In the genomic region with DNA sequence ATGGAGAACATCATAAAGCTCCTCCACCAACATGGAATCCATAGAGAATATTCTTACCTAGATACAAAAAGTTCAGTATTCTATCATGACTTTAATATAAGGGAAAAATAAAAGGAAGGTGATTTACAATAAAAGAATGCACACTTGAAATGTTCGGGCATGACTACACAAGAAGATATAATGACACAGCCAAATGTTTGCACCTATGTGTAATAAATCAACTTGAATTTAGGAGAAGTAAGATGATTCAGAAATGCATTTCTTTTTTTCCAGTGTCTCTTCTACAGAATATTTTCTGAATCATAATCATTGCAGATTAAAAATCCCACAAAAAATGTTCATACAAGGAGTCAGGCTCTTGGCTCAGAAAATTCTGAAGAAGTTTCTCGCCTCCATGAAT, we compare ENCODE assay signal across 18 cellular contexts.
DNase-seq lines count a peak whose midpoint lies in the region; TF ChIP-seq lines count a peak whose summit lies in the region.
"Had no signal": no experiment of that assay in that cellular context is flagged by ENCODE, and none has a peak within 500 bp of the region (broad histone marks: within the 10 kb centered on the region; RNA-seq: fewer than 3 reads in every experiment).

No MANE protein-coding gene starts in this region.

- no peaks in the 10 kb centered on the region for H3K4me1 Mint-ChIP-seq in activated CD4-positive, alpha-beta T cell treated with anti-CD3 and anti-CD28 coated beads, Interleukin-2, amount 10 ng/mL, durations not matched to agents 7 days and 5 days

- no peak overlapping the region for H3K27ac Mint-ChIP-seq in activated CD4-positive, alpha-beta T cell treated with anti-CD3 and anti-CD28 coated beads, Interleukin-2, amount 10 ng/mL, durations not matched to agents 7 days and 5 days
- H3K27ac Mint-ChIP-seq: CD4-positive, alpha-beta T cell had no signal

- POLR2A ChIA-PET in activated CD4-positive, alpha-beta T cell treated with anti-CD3 and anti-CD28 coated beads, Interleukin-2, amount 10 ng/mL, durations not matched to agents 7 days and 5 days (lab: Charles Lee): no interaction called here

- DNase-seq in A172 (ENCODE audit: low spot score) (peak; percentile 75), HS-27A (ENCODE audit: low read depth) (peak; percentile 52), astrocyte of the cerebellum (ENCODE audit: low read depth) (peak; percentile 16), fibroblast of villous mesenchyme (ENCODE audit: low read depth) (peak; percentile 10), germinal center (ENCODE audit: low spot score) (no peak), NCI-H2227 (lab: John Stamatoyannopoulos, UW; ENCODE audit: unreplicated experiment) (no peak), NCI-H345 treated with DMSO at 0.1 percent for 48 hours (lab: John Stamatoyannopoulos, UW; ENCODE audit: unreplicated experiment) (no peak)
- DNase-seq in activated CD4-positive, alpha-beta T cell treated with anti-CD3 and anti-CD28 coated beads, Interleukin-2, amount 10 ng/mL, durations not matched to agents 7 days and 5 days: no peak
- DNase-seq: 8988T; activated CD4-positive, alpha-beta T cell treated with anti-CD3 and anti-CD28 coated beads, Interleukin-2, amount 50 U/mL, for 1 hour; activated naive CD4-positive, alpha-beta T cell treated with Interleukin-2 at 50 U/mL for 16 hours; CD4-positive, alpha-beta T cell; DMS53; dorsolateral prefrontal cortex; NCI-H2081 treated with DMSO at 0.1 percent for 48 hours; occipital lobe; stomach had no signal

- TF ChIP-seq CTCF in astrocyte of the cerebellum (IDR thresholded peaks at IDR 0.05; ENCODE audit: low read depth, low read length, missing control alignments): no peak
- TF ChIP-seq CTCF in fibroblast of villous mesenchyme (IDR thresholded peaks at IDR 0.05; ENCODE audit: insufficient read depth, low read depth, low read length): no peak

- in situ Hi-C loops in astrocyte of the cerebellum (cut with HindIII; ENCODE audit: low sequenced_read_pairs): no loop called here

- CTCF ChIA-PET in activated CD4-positive, alpha-beta T cell treated with anti-CD3 and anti-CD28 coated beads, Interleukin-2, amount 10 ng/mL, durations not matched to agents 7 days and 5 days (lab: Charles Lee): no interaction called here

- no peak overlapping the region for H3K4me3 Mint-ChIP-seq in activated CD4-positive, alpha-beta T cell treated with anti-CD3 and anti-CD28 coated beads, Interleukin-2, amount 10 ng/mL, durations not matched to agents 7 days and 5 days
- H3K4me3 Mint-ChIP-seq: CD4-positive, alpha-beta T cell had no signal

- no peaks in the 10 kb centered on the region for H3K36me3 Mint-ChIP-seq in activated CD4-positive, alpha-beta T cell treated with anti-CD3 and anti-CD28 coated beads, Interleukin-2, amount 10 ng/mL, durations not matched to agents 7 days and 5 days (ENCODE audit: low read depth)
- H3K36me3 Mint-ChIP-seq: brain had no signal

- no peaks in the 10 kb centered on the region for H3K27me3 Mint-ChIP-seq in activated CD4-positive, alpha-beta T cell treated with anti-CD3 and anti-CD28 coated beads, Interleukin-2, amount 10 ng/mL, durations not matched to agents 7 days and 5 days
- H3K27me3 Mint-ChIP-seq: brain; CD4-positive, alpha-beta T cell had no signal

- H3K4me3 ChIP-seq in astrocyte of the cerebellum (ENCODE audit: low read depth, low read length) (no peak overlapping the region), fibroblast of villous mesenchyme (ENCODE audit: low read depth, low read length) (no peak overlapping the region)
- H3K4me3 ChIP-seq: dorsolateral prefrontal cortex, stomach had no signal

- peaks cover 8% of the 10 kb centered on the region for H3K9me3 Mint-ChIP-seq in activated CD4-positive, alpha-beta T cell treated with anti-CD3 and anti-CD28 coated beads, Interleukin-2, amount 10 ng/mL, durations not matched to agents 7 days and 5 days

Comparison
In these comparisons a context has a peak if more than half of its experiments do, and no peak if none do; other contexts are left out.
1. DNase-seq: peak in A172 (single experiment), HS-27A (single experiment), astrocyte of the cerebellum (single experiment) and fibroblast of villous mesenchyme (single experiment); none in germinal center (single experiment), NCI-H2227 (single experiment), activated CD4-positive, alpha-beta T cell treated with anti-CD3 and anti-CD28 coated beads, Interleukin-2, amount 10 ng/mL, durations not matched to agents 7 days and 5 days (single experiment) and NCI-H345 treated with DMSO at 0.1 percent for 48 hours (single experiment).